In genomic region chr6:166301611-166302529, GRCh38 we compare ENCODE assay signal across 1 cellular context.
TF ChIP-seq lines count a peak whose summit lies in the region.

No MANE protein-coding gene starts in this region.

TF ChIP-seq in HepG2, 621 proteins besides CTCF, POLR2A, EP300 and RAD21 (continued from another document and continues in another):
- TF ChIP-seq ARID5B (CRISPR knock-in tag; IDR thresholded peaks at IDR 0.05) (peak; percentile 60), SOX13 (IDR thresholded peaks at IDR 0.05) (no peak), SOX13 (CRISPR knock-in tag; conservative IDR thresholded peaks at IDR 0.05 in 1 of 2, IDR thresholded peaks at IDR 0.05 in 1 of 2) (peak in 1 of 2 experiments; percentile 33; a peak in 1 of 4 replicates), HOXA9 (CRISPR knock-in tag; IDR thresholded peaks at IDR 0.05; ENCODE audit: borderline replicate concordance) (no peak), NRL (CRISPR knock-in tag; IDR thresholded peaks at IDR 0.05; ENCODE audit: borderline replicate concordance) (no peak), CERS6 (CRISPR knock-in tag; IDR thresholded peaks at IDR 0.05) (no peak), ZSCAN29 (CRISPR knock-in tag; conservative IDR thresholded peaks at IDR 0.05) (no peak), HIC2 (CRISPR knock-in tag; IDR thresholded peaks at IDR 0.05; ENCODE audit: low read depth) (no peak), ZNF781 (CRISPR knock-in tag; IDR thresholded peaks at IDR 0.05; ENCODE audit: borderline replicate concordance, not compliant biosample characterization) (no peak), KAT2B (IDR thresholded peaks at IDR 0.05; ENCODE audit: borderline replicate concordance, low read depth, low read length) (peak; percentile 81), MLX (CRISPR knock-in tag; IDR thresholded peaks at IDR 0.05) (0 out of 2 replicates have a peak, but pooled peaks have one; percentile 49), NCOR1 (IDR thresholded peaks at IDR 0.05; ENCODE audit: borderline replicate concordance, low read length) (no peak), ZNF232 (CRISPR knock-in tag; IDR thresholded peaks at IDR 0.05; ENCODE audit: borderline replicate concordance) (no peak), CBFB (CRISPR knock-in tag; IDR thresholded peaks at IDR 0.05) (no peak), TBL1XR1 (IDR thresholded peaks at IDR 0.05; ENCODE audit: borderline replicate concordance, low read length, partially characterized antibody) (no peak), SRSF1 (optimal IDR thresholded peaks at IDR 0.05; ENCODE audit: low read depth, low read length) (no peak), WIZ (CRISPR knock-in tag; IDR thresholded peaks at IDR 0.05) (no peak), ZNF501 (CRISPR knock-in tag; IDR thresholded peaks at IDR 0.05) (no peak), SKIL (CRISPR knock-in tag; IDR thresholded peaks at IDR 0.05; ENCODE audit: borderline replicate concordance) (0 out of 2 replicates have a peak, but pooled peaks have one; percentile 43), TRAFD1 (CRISPR knock-in tag; IDR thresholded peaks at IDR 0.05; ENCODE audit: borderline replicate concordance) (no peak), CENPX (CRISPR knock-in tag; IDR thresholded peaks at IDR 0.05) (no peak), POGZ (CRISPR knock-in tag; IDR thresholded peaks at IDR 0.05) (0 out of 2 replicates have a peak, but pooled peaks have one; percentile 25), ATAD3A (CRISPR knock-in tag; IDR thresholded peaks at IDR 0.05) (no peak), KLF12 (CRISPR knock-in tag; IDR thresholded peaks at IDR 0.05; ENCODE audit: borderline replicate concordance) (no peak), SP4 (CRISPR knock-in tag; IDR thresholded peaks at IDR 0.05) (0 out of 2 replicates have a peak, but pooled peaks have one; percentile 18), HNF4A (CRISPR knock-in tag; IDR thresholded peaks at IDR 0.05) (peak; percentile 48), MAFK (conservative IDR thresholded peaks at IDR 0.05 in 1 of 2, IDR thresholded peaks at IDR 0.05 in 1 of 2; ENCODE audit: low read length in 2 of 2) (no peak), ZNF260 (CRISPR knock-in tag; IDR thresholded peaks at IDR 0.05; ENCODE audit: borderline replicate concordance, low read depth) (no peak), ZNF644 (CRISPR knock-in tag; IDR thresholded peaks at IDR 0.05; ENCODE audit: low read depth) (0 out of 2 replicates have a peak, but pooled peaks have one; percentile 27), TCF7 (IDR thresholded peaks at IDR 0.05; ENCODE audit: low read depth) (peak; percentile 51), FOXO4 (CRISPR knock-in tag; conservative IDR thresholded peaks at IDR 0.05) (0 out of 2 replicates have a peak, but pooled peaks have one; percentile 58), SKI (IDR thresholded peaks at IDR 0.05; ENCODE audit: partially characterized antibody) (peak; percentile 74), SIN3A (IDR thresholded peaks at IDR 0.05; ENCODE audit: borderline replicate concordance, low read depth, low read length) (no peak), NFKBIZ (CRISPR knock-in tag; IDR thresholded peaks at IDR 0.05) (no peak), PBX3 (CRISPR knock-in tag; IDR thresholded peaks at IDR 0.05; ENCODE audit: borderline replicate concordance) (no peak), FOSL2 (CRISPR knock-in tag; IDR thresholded peaks at IDR 0.05) (peak; percentile 71), ELF4 (CRISPR knock-in tag; IDR thresholded peaks at IDR 0.05; ENCODE audit: borderline replicate concordance) (no peak), ZNF253 (CRISPR knock-in tag; IDR thresholded peaks at IDR 0.05; ENCODE audit: borderline replicate concordance) (no peak), THAP9 (CRISPR knock-in tag; IDR thresholded peaks at IDR 0.05; ENCODE audit: borderline replicate concordance) (no peak), GATAD2A (CRISPR knock-in tag; IDR thresholded peaks at IDR 0.05) (peak; percentile 71)
